ENCODE assay signal across 9 cellular contexts in the genomic region with DNA sequence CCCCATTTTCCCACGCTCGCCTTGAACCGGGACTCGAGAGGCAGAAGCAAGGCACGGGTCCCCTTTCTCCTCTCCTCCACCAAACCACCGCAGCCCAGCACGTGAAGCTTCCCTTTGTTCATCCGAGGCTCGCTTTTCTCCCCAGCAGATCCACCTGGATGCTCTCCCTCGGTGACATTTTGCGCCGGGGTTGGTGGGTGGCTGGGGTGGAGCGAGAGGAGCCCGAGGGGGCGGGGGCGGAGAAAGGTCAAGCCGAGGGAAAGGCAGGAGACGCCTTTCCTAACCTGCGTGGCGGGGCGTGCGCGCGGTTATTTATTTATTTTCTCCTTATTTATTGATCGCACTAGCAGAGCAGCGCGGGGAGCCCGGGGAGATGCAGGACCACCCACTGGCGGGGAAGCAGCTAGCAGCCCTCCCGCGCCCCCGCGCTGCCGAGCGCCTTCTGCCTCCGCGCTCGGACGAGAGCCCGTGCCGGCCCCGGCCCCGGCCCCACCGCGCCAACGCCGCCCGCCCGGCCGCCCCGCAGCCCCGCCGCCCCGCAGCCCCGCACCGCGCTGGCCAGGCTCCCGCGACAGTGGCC. TPM values are rescaled to one million over a fixed set of nuclear protein-coding genes. Genes with fewer than 3 reads are reported as not detected.
A peak's percentile ranks its signal among the peaks of the same experiment; 100 is the strongest.
DNase-seq lines count a peak whose midpoint lies in the region; ATAC-seq and TF ChIP-seq lines count a peak whose summit lies in the region.
"Had no signal": no experiment of that assay in that cellular context is flagged by ENCODE, and none has a peak within 500 bp of the region (broad histone marks: within the 10 kb centered on the region; RNA-seq: fewer than 3 reads in every experiment).

A gene (plus strand): TSS at position 280 of the 580 bp plus-strand sequence.

- H3K79me2 ChIP-seq in neural cell (replicated peaks; ENCODE audit: insufficient read depth, low read length): no peaks in the 10 kb centered on the region

- H3K9ac ChIP-seq in neural cell (ENCODE audit: low read length): peak within 1 kb of the TSS; percentile 84

- no peaks in the 10 kb centered on the region for H3F3A ChIP-seq in neural cell (ENCODE audit: insufficient read depth, low read length, poor library complexity, severe bottlenecking)

- H3K4me3 ChIP-seq in epithelial cell of esophagus (ENCODE audit: low read length) (peak within 1 kb of the TSS; percentile 55), neural cell (ENCODE audit: low read length) (peak within 1 kb of the TSS; percentile 85)

- ATAC-seq in HG02870 (IDR thresholded peaks at IDR 0.05; ENCODE audit: unreplicated experiment): peak; percentile 29

- H3K27ac ChIP-seq in neural cell (ENCODE audit: low read length): peak within 1 kb of the TSS; percentile 57
- H3K27ac ChIP-seq: adrenal gland had no signal

- H3K9me2 ChIP-seq in neural cell (ENCODE audit: insufficient read depth, low read length): no peaks in the 10 kb centered on the region

- TF ChIP-seq CTCF in epithelial cell of esophagus (IDR thresholded peaks at IDR 0.05; ENCODE audit: insufficient read depth, low read depth, low read length, missing control alignments) (no peak), neural cell (IDR thresholded peaks at IDR 0.05; ENCODE audit: poor library complexity, severe bottlenecking) (no peak)

- H3K4me2 ChIP-seq in neural cell (ENCODE audit: low read length): peak within 1 kb of the TSS; percentile 69

- TF ChIP-seq EP300 in neural cell (conservative IDR thresholded peaks at IDR 0.05; ENCODE audit: poor library complexity, severe bottlenecking): no peak

- no peaks in the 10 kb centered on the region for H3K9me3 ChIP-seq in neural cell (ENCODE audit: low read length)
- H3K9me3 ChIP-seq: adrenal gland had no signal

- no peaks in the 10 kb centered on the region for H3K36me3 ChIP-seq in neural cell (ENCODE audit: insufficient read depth, low read length)
- H3K36me3 ChIP-seq: adrenal gland had no signal

- TF ChIP-seq RAD21 in neural cell (conservative IDR thresholded peaks at IDR 0.05): no peak

- peaks cover 7% of the 10 kb centered on the region for H3K27me3 ChIP-seq in neural cell (ENCODE audit: insufficient read depth, low read depth, low read length)

- DNase-seq in SHP77 (lab: John Stamatoyannopoulos, UW): peak; percentile 36 to 67
- no peak for DNase-seq in SHP77 treated with DMSO at 0.1 percent for 48 hours (lab: John Stamatoyannopoulos, UW)
- DNase-seq in NCI-H526 treated with DMSO at 0.1 percent for 48 hours (lab: John Stamatoyannopoulos, UW): peak; percentile 73
- no peak for DNase-seq in epithelial cell of esophagus (ENCODE audit: low read depth)
- no peak for DNase-seq in NCI-H187 (lab: John Stamatoyannopoulos, UW)
- DNase-seq in T-helper 9 cell: no peak

- no peaks in the 10 kb centered on the region for H4K20me1 ChIP-seq in neural cell (ENCODE audit: insufficient read depth)

- peak within 1 kb of the TSS; percentile 82 for H2AFZ ChIP-seq in neural cell (ENCODE audit: low read depth, low read length)

TF ChIP-seq in neural cell, 6 proteins besides CTCF, POLR2A, EP300 and RAD21:
- TF ChIP-seq TAF1 (IDR thresholded peaks at IDR 0.05; ENCODE audit: low read depth) (no peak), EZH2 (IDR thresholded peaks at IDR 0.05; ENCODE audit: borderline replicate concordance, insufficient read depth, low read length, poor library complexity, severe bottlenecking) (no peak), SMC3 (conservative IDR thresholded peaks at IDR 0.05; ENCODE audit: poor library complexity) (no peak), POLR2AphosphoS5 (IDR thresholded peaks at IDR 0.05) (peak; percentile 22), MXI1 (conservative IDR thresholded peaks at IDR 0.05; ENCODE audit: poor library complexity, severe bottlenecking) (peak; percentile 75)
- TF ChIP-seq, protein P1, sequence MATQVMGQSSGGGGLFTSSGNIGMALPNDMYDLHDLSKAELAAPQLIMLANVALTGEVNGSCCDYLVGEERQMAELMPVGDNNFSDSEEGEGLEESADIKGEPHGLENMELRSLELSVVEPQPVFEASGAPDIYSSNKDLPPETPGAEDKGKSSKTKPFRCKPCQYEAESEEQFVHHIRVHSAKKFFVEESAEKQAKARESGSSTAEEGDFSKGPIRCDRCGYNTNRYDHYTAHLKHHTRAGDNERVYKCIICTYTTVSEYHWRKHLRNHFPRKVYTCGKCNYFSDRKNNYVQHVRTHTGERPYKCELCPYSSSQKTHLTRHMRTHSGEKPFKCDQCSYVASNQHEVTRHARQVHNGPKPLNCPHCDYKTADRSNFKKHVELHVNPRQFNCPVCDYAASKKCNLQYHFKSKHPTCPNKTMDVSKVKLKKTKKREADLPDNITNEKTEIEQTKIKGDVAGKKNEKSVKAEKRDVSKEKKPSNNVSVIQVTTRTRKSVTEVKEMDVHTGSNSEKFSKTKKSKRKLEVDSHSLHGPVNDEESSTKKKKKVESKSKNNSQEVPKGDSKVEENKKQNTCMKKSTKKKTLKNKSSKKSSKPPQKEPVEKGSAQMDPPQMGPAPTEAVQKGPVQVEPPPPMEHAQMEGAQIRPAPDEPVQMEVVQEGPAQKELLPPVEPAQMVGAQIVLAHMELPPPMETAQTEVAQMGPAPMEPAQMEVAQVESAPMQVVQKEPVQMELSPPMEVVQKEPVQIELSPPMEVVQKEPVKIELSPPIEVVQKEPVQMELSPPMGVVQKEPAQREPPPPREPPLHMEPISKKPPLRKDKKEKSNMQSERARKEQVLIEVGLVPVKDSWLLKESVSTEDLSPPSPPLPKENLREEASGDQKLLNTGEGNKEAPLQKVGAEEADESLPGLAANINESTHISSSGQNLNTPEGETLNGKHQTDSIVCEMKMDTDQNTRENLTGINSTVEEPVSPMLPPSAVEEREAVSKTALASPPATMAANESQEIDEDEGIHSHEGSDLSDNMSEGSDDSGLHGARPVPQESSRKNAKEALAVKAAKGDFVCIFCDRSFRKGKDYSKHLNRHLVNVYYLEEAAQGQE (IDR thresholded peaks at IDR 0.05; ENCODE audit: borderline replicate concordance): peak; percentile 28

RNA-seq across cellular contexts. Expression of the gene that starts here (rescaled TPM):
- 10.4 and 11.0 TPM in 2 replicates for polyA plus RNA-seq in neural cell
- 29.2 and 29.9 TPM in 2 replicates for polyA minus RNA-seq in neural cell

Comparison
In these comparisons a context has a peak if more than half of its experiments do, and no peak if none do; other contexts are left out.
1. DNase-seq: peak in SHP77 (2 of 2) and NCI-H526 treated with DMSO at 0.1 percent for 48 hours (single experiment); none in SHP77 treated with DMSO at 0.1 percent for 48 hours (single experiment), epithelial cell of esophagus (single experiment), NCI-H187 (0 of 2) and T-helper 9 cell (single experiment).